Comparison of ENCODE assay signal across 10 cellular contexts in the genomic region with DNA sequence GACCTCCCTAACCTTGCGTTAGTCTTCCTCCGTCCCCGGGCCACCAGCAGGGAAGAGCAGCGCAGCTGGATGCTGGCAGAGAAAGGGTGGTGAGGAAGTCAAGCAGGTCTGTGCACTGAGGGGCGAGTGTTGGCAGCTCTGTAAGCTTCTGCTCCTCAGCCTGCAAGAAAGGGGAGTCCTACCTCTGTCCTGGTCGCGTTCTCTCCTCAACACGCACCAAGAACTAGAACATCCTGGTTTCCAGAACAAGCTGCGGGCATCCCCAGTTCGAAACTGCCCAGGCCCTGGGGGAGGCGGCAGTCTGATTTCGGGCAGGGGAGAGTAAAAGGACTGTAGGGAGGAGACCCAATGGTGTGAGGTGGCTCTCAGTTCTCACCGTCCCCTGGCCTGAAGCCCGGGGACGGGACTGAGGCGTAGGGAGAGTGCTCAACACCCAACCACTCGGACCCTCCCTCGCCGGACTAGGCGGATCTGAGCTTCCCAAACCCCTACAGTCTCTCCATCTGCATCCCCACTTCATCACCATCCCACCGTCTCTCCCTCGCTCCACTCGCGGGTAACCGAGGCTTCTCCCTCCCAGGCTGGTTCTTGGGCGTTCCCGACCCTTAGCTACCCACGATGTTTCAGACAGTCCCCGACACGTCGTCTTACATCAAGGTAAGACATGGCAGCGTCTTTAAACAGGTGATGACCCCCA. TPM values are rescaled to one million over a fixed set of nuclear protein-coding genes. Genes with fewer than 3 reads are reported as not detected.
DNase-seq lines count a peak whose midpoint lies in the region; ATAC-seq lines count a peak whose summit lies in the region.
"Had no signal": no experiment of that assay in that cellular context is flagged by ENCODE, and none has a peak within 500 bp of the region (broad histone marks: within the 10 kb centered on the region; RNA-seq: fewer than 3 reads in every experiment).

No MANE protein-coding gene starts in this region.

- peaks cover 26% of the 10 kb centered on the region for H3K4me1 ChIP-seq in effector memory CD4-positive, alpha-beta T cell (ENCODE audit: control insufficient read depth, insufficient read depth, low read length, poor library complexity, severe bottlenecking)

- H3K27me3 Mint-ChIP-seq in IgD-negative memory B cell, result peaks cover 34% of the 10 kb centered on the region

- H3K9me3 ChIP-seq in effector memory CD4-positive, alpha-beta T cell (ENCODE audit: control insufficient read depth, low read length), result no peaks in the 10 kb centered on the region

- H3K9me3 Mint-ChIP-seq in IgD-negative memory B cell, result no peaks in the 10 kb centered on the region

- peak overlapping the region; percentile 85 to 95 (median 91) for H3K4me3 Mint-ChIP-seq in IgD-negative memory B cell

- H3K27ac ChIP-seq in effector memory CD4-positive, alpha-beta T cell (ENCODE audit: insufficient read depth, low read length, poor library complexity, severe bottlenecking), result no peak overlapping the region

- ATAC-seq in HG03039 (IDR thresholded peaks at IDR 0.05; ENCODE audit: unreplicated experiment), result no peak

- H3K36me3 ChIP-seq in effector memory CD4-positive, alpha-beta T cell (ENCODE audit: control insufficient read depth, insufficient read depth, low read length), result no peaks in the 10 kb centered on the region

- peak overlapping the region in 2 of 3 donors; percentile 41 to 57 for H3K27ac Mint-ChIP-seq in IgD-negative memory B cell

- H3K27me3 ChIP-seq in effector memory CD4-positive, alpha-beta T cell (replicated peaks; ENCODE audit: control insufficient read depth, insufficient read depth, low read length, poor library complexity, severe bottlenecking), result peaks cover 12% of the 10 kb centered on the region

- DNase-seq in GM19240 (ENCODE audit: insufficient read length, low spot score) (peak; percentile 5), retina (peak; percentile 55), HUDEP-2 (lab: John Stamatoyannopoulos, UW; ENCODE audit: unreplicated experiment in 76 of 76) (no peak), cerebellum (ENCODE audit: low spot score) (no peak), HuH-7.5 (ENCODE audit: low spot score) (no peak)
- DNase-seq in effector memory CD4-positive, alpha-beta T cell, result no peak
- DNase-seq: amniotic stem cell had no signal

- H3K36me3 Mint-ChIP-seq in IgD-negative memory B cell, result peaks cover 2% of the 10 kb centered on the region

- H3K4me3 ChIP-seq in effector memory CD4-positive, alpha-beta T cell (ENCODE audit: insufficient read depth, low read depth, low read length, poor library complexity, severe bottlenecking), result peak overlapping the region; percentile 65

- peaks cover 18 to 46% (median 31%) of the 10 kb centered on the region in 3 donors for H3K4me1 Mint-ChIP-seq in IgD-negative memory B cell

RNA-seq across cellular contexts. Expression of gene FLI1, which starts 7.7 kb away (rescaled TPM):
- 113 TPM for polyA plus RNA-seq in IgD-negative memory B cell
- total RNA-seq in cerebellum, result 7.3 TPM
- total RNA-seq: NCI-H460 had no signal

Comparison
In these comparisons a context has a peak if more than half of its experiments do, and no peak if none do; other contexts are left out.
1. DNase-seq: peak in GM19240 (single experiment) and retina (single experiment); none in effector memory CD4-positive, alpha-beta T cell (0 of 3), HUDEP-2 (0 of 76), cerebellum (single experiment) and HuH-7.5 (single experiment).